9 cellular contexts compared by ENCODE assay signal in the genomic region with DNA sequence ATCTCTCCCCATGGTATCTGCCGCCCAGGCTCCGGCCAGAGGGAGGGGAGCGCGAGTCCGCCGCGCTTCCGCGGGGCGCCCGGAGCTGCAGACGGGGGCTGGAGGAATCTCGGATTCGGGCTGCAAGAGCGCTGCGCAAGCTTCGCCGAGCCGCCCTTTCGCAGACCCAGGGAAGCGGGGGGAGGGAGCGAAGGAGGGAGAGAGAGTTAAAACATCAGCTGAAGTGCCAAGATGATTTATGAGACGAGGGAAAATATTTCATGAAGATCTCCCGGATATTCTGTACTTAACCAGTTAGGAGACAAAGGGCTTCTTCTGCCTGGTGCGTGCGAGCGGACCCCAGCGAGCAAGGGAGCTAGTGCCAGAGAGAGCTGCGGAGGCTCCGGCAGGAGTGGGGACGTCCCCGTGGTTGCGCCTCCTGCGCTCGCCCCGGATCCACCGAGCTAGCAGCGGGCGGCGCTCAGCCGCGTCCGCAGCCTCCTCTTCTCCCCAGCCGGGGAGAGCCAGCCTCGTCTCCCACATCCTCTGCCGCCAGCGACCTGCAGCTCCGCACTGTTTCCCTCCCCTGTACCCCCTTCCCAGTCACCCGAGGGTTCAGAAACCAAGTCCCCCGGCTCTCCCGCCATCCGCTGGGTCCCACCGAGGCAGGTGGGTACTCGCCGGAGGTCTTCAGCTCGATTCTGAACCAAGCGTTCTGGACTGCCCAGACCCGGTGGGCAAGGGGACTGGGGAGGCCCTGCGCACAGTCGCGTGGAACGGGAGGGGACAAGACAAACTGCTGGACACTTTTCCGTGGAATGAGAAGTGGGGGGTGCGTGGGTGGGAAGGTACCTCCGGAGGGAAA. TPM values are rescaled to one million over a fixed set of nuclear protein-coding genes. Genes with fewer than 3 reads are reported as not detected.
DNase-seq lines count a peak whose midpoint lies in the region; ATAC-seq, FAIRE-seq and TF ChIP-seq lines count a peak whose summit lies in the region.
"Had no signal": no experiment of that assay in that cellular context is flagged by ENCODE, and none has a peak within 500 bp of the region (broad histone marks: within the 10 kb centered on the region; RNA-seq: fewer than 3 reads in every experiment).

No MANE protein-coding gene starts in this region.

- no peaks in the 10 kb centered on the region for H3K9me3 Mint-ChIP-seq in activated T-cell treated with anti-CD3 and anti-CD28 coated beads, Interleukin-2, amount 50 U/mL, for 24 hours
- H3K9me3 Mint-ChIP-seq in stimulated activated effector memory CD8-positive, alpha-beta T cell treated with anti-CD3 and anti-CD28 coated beads, Interleukin-12 subunit alpha, Interleukin-12 subunit beta, amount 100 ng/mL, for 72 hours = no peaks in the 10 kb centered on the region

- no TSS peak for BruUV-seq in endothelial cell of umbilical vein (replicated peaks; lab: Mats Ljungman, UMichigan)

- TF ChIP-seq POLR2A in endothelial cell of umbilical vein (IDR thresholded peaks at IDR 0.05; ENCODE audit: low read depth, low read length) = no peak

- CTCF ChIA-PET in endothelial cell of umbilical vein (lab: Charles Lee) = interaction anchor here (1.0 to 2.1 kb wide), 11 partner anchors 16 to 298 kb away, joined by 3 to 44 read pairs (median 4); a partner anchor contains a TSS

- H3K9me1 ChIP-seq in endothelial cell of umbilical vein (replicated peaks; ENCODE audit: control insufficient read depth, extremely low read depth, insufficient read depth, low read length) = no peaks in the 10 kb centered on the region

- dilution Hi-C loops in endothelial cell of umbilical vein (cut with MboI; ENCODE audit: extremely low pct_ligation_motif_present, low sequenced_read_pairs) = no loop called here

- peaks cover 43% of the 10 kb centered on the region for H3K4me1 Mint-ChIP-seq in activated T-cell treated with anti-CD3 and anti-CD28 coated beads, Interleukin-2, amount 50 U/mL, for 24 hours (ENCODE audit: low read depth)
- H3K4me1 Mint-ChIP-seq in stimulated activated effector memory CD8-positive, alpha-beta T cell treated with anti-CD3 and anti-CD28 coated beads, Interleukin-12 subunit alpha, Interleukin-12 subunit beta, amount 100 ng/mL, for 72 hours = peaks cover 51% of the 10 kb centered on the region

- H3K9ac ChIP-seq in endothelial cell of umbilical vein (replicated peaks; ENCODE audit: extremely low read depth, insufficient read depth, low read length) = no peak overlapping the region

- no peak for TF ChIP-seq CTCF in endothelial cell of umbilical vein (IDR thresholded peaks at IDR 0.05; ENCODE audit: extremely low read depth in 1 of 2, insufficient read depth in 1 of 2, low read depth in 1 of 2, low read length in 2 of 2)

- FAIRE-seq in endothelial cell of umbilical vein (lab: Jason Lieb, UNC) = no peak

- H3K27me3 Mint-ChIP-seq in activated T-cell treated with anti-CD3 and anti-CD28 coated beads, Interleukin-2, amount 50 U/mL, for 24 hours = peaks cover 93% of the 10 kb centered on the region

- H3K36me3 ChIP-seq in endothelial cell of umbilical vein (ENCODE audit: control insufficient read depth in 2 of 2, extremely low read depth in 1 of 2, insufficient read depth in 2 of 2, low read length in 2 of 2) = no peaks in the 10 kb centered on the region

- no peaks in the 10 kb centered on the region for H3K79me2 ChIP-seq in endothelial cell of umbilical vein (ENCODE audit: control insufficient read depth, insufficient read depth, low read length)

- H3K27ac ChIP-seq in endothelial cell of umbilical vein (ENCODE audit: insufficient read depth, low read depth, low read length) = no peak overlapping the region

- POLR2A ChIA-PET in endothelial cell of umbilical vein (lab: Charles Lee) = no interaction called here

- ATAC-seq in stimulated activated effector memory CD8-positive, alpha-beta T cell treated with anti-CD3 and anti-CD28 coated beads, Interleukin-12 subunit alpha, Interleukin-12 subunit beta, amount 100 ng/mL, for 72 hours = peak; percentile 52
- ATAC-seq in HG03571 (IDR thresholded peaks at IDR 0.05; ENCODE audit: unreplicated experiment) (no peak), HG03565 (IDR thresholded peaks at IDR 0.05; ENCODE audit: unreplicated experiment) (no peak)

- no peak overlapping the region for H3K27ac Mint-ChIP-seq in activated T-cell treated with anti-CD3 and anti-CD28 coated beads, Interleukin-2, amount 50 U/mL, for 24 hours
- H3K27ac Mint-ChIP-seq in stimulated activated effector memory CD8-positive, alpha-beta T cell treated with anti-CD3 and anti-CD28 coated beads, Interleukin-12 subunit alpha, Interleukin-12 subunit beta, amount 100 ng/mL, for 72 hours = no peak overlapping the region

- no peaks in the 10 kb centered on the region for H3K36me3 Mint-ChIP-seq in activated T-cell treated with anti-CD3 and anti-CD28 coated beads, Interleukin-2, amount 50 U/mL, for 24 hours (ENCODE audit: low read depth)
- H3K36me3 Mint-ChIP-seq in stimulated activated effector memory CD8-positive, alpha-beta T cell treated with anti-CD3 and anti-CD28 coated beads, Interleukin-12 subunit alpha, Interleukin-12 subunit beta, amount 100 ng/mL, for 72 hours = no peaks in the 10 kb centered on the region

- peak overlapping the region; percentile 10 for H3K4me3 Mint-ChIP-seq in activated T-cell treated with anti-CD3 and anti-CD28 coated beads, Interleukin-2, amount 50 U/mL, for 24 hours
- H3K4me3 Mint-ChIP-seq in stimulated activated effector memory CD8-positive, alpha-beta T cell treated with anti-CD3 and anti-CD28 coated beads, Interleukin-12 subunit alpha, Interleukin-12 subunit beta, amount 100 ng/mL, for 72 hours = peak overlapping the region; percentile 48

- peaks cover 87 to 96% of the 10 kb centered on the region in 2 experiments for H3K27me3 ChIP-seq in endothelial cell of umbilical vein (ENCODE audit: control insufficient read depth in 2 of 2, insufficient read depth in 2 of 2, low read length in 2 of 2)

- H4K20me1 ChIP-seq in endothelial cell of umbilical vein (replicated peaks; ENCODE audit: control insufficient read depth, extremely low read depth, insufficient read depth, low read length) = no peaks in the 10 kb centered on the region

- intact Hi-C loops in endothelial cell of umbilical vein (cut with micrococcal nuclease) = no loop called here

- no peak overlapping the region for H3K4me3 ChIP-seq in endothelial cell of umbilical vein (replicated peaks in 1 of 3; ENCODE audit: insufficient read depth in 1 of 3, low read depth in 1 of 3, low read length in 3 of 3)

- H2AFZ ChIP-seq in endothelial cell of umbilical vein (ENCODE audit: low read depth, low read length) = no peak overlapping the region

- no peak for DNase-seq in activated T-cell treated with anti-CD3 and anti-CD28 coated beads, Interleukin-2, amount 50 U/mL, for 24 hours
- no peak for DNase-seq in activated T-cell treated with anti-CD3 and anti-CD28 coated beads, Interleukin-2, amount 50 U/mL, for 1 hour
- DNase-seq in NCI-H526 (lab: John Stamatoyannopoulos, UW) (peak; percentile 40 to 75), endothelial cell of umbilical vein (ENCODE audit: low read depth, low spot score) (no peak), medulla oblongata (ENCODE audit: extremely low spot score) (no peak)
- no peak for DNase-seq in stimulated activated effector memory CD8-positive, alpha-beta T cell treated with anti-CD3 and anti-CD28 coated beads, Interleukin-12 subunit alpha, Interleukin-12 subunit beta, amount 100 ng/mL, for 72 hours (ENCODE audit: low spot score in 2 of 2)
- DNase-seq: SHP77 treated with DMSO at 0.1 percent for 48 hours had no signal

- no peaks in the 10 kb centered on the region for H3K9me3 ChIP-seq in endothelial cell of umbilical vein (replicated peaks; ENCODE audit: control insufficient read depth, insufficient read depth, low read length)

- no peaks in the 10 kb centered on the region for H3K4me1 ChIP-seq in endothelial cell of umbilical vein (ENCODE audit: control insufficient read depth, extremely low read depth, insufficient read depth, low read length)

- no peak overlapping the region for H3K4me2 ChIP-seq in endothelial cell of umbilical vein (ENCODE audit: insufficient read depth, low read length)

TF ChIP-seq in endothelial cell of umbilical vein, 7 proteins besides CTCF, POLR2A, EP300 and RAD21:
- TF ChIP-seq FOS (IDR thresholded peaks at IDR 0.05; ENCODE audit: borderline replicate concordance, insufficient read depth, low read length) (no peak), POLR2AphosphoS5 (IDR thresholded peaks at IDR 0.05; ENCODE audit: insufficient read depth, low read depth, low read length) (no peak), GATA2 (IDR thresholded peaks at IDR 0.05; ENCODE audit: insufficient read depth, insufficient read length, low read depth, low read length) (no peak), EZH2 (IDR thresholded peaks at IDR 0.05; ENCODE audit: borderline replicate concordance, low read depth, low read length, severe bottlenecking) (peak; percentile 94), MYC (IDR thresholded peaks at IDR 0.05; ENCODE audit: low read depth, low read length) (no peak), JUN (IDR thresholded peaks at IDR 0.05; ENCODE audit: borderline replicate concordance, insufficient read depth, insufficient read length, low read depth) (no peak)
- TF ChIP-seq, protein P1, sequence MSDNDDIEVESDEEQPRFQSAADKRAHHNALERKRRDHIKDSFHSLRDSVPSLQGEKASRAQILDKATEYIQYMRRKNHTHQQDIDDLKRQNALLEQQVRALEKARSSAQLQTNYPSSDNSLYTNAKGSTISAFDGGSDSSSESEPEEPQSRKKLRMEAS (IDR thresholded peaks at IDR 0.05; ENCODE audit: insufficient read depth, insufficient read length) = no peak
TF ChIP-seq in endothelial cell of umbilical vein: peak in this region for 1.

RNA-seq across cellular contexts. Expression of a gene that starts 1.0 kb away (rescaled TPM):
- not detected in 2 replicates for total RNA-seq in endothelial cell of umbilical vein
- not detected in 2 replicates for polyA plus RNA-seq in endothelial cell of umbilical vein
- polyA plus RNA-seq in endothelial cell of umbilical vein (2011; cell fraction: cytosol; rRNA removed) = not detected in 2 replicates
- not detected in 2 replicates for polyA plus RNA-seq in endothelial cell of umbilical vein (2011; cell fraction: nucleus; rRNA removed)
- not detected in 2 replicates for polyA plus RNA-seq in endothelial cell of umbilical vein (2012)
- polyA minus RNA-seq in endothelial cell of umbilical vein = not detected in 2 replicates
- polyA minus RNA-seq in endothelial cell of umbilical vein (2011; cell fraction: cytosol; rRNA and poly(A)+ RNA removed) = not detected
- not detected in 2 replicates for polyA minus RNA-seq in endothelial cell of umbilical vein (2011; cell fraction: nucleus; rRNA and poly(A)+ RNA removed)

Comparison
In these comparisons a context has a peak if more than half of its experiments do, and no peak if none do; other contexts are left out.
1. DNase-seq: peak in NCI-H526 (2 of 2); none in activated T-cell treated with anti-CD3 and anti-CD28 coated beads, Interleukin-2, amount 50 U/mL, for 24 hours (single experiment), activated T-cell treated with anti-CD3 and anti-CD28 coated beads, Interleukin-2, amount 50 U/mL, for 1 hour (single experiment), endothelial cell of umbilical vein (single experiment), stimulated activated effector memory CD8-positive, alpha-beta T cell treated with anti-CD3 and anti-CD28 coated beads, Interleukin-12 subunit alpha, Interleukin-12 subunit beta, amount 100 ng/mL, for 72 hours (0 of 2) and medulla oblongata (single experiment).